9 cellular contexts compared by ENCODE assay signal in genomic region chr1:23963617-23964234, GRCh38. TPM values are rescaled to one million over a fixed set of nuclear protein-coding genes. Genes with fewer than 3 reads are reported as not detected.
A peak's percentile ranks its signal among the peaks of the same experiment; 100 is the strongest.
DNase-seq lines count a peak whose midpoint lies in the region; ATAC-seq, FAIRE-seq and TF ChIP-seq lines count a peak whose summit lies in the region.
"Had no signal": no experiment of that assay in that cellular context is flagged by ENCODE, and none has a peak within 500 bp of the region (broad histone marks: within the 10 kb centered on the region; RNA-seq: fewer than 3 reads in every experiment).

No MANE protein-coding gene starts in this region.

- no peak for ATAC-seq in activated naive CD8-positive, alpha-beta T cell treated with anti-CD3 and anti-CD28 coated beads, Interleukin-2, amount 10 ng/mL, durations not matched to agents 7 days and 5 days (ENCODE audit: low read depth)
- ATAC-seq in GM19452 (IDR thresholded peaks at IDR 0.05; ENCODE audit: unreplicated experiment), result no peak

- H3K27me3 ChIP-seq in HUES48 (ENCODE audit: control insufficient read depth, insufficient read depth, low read length) (no peaks in the 10 kb centered on the region), neutrophil (no peaks in the 10 kb centered on the region), tibial nerve (no peaks in the 10 kb centered on the region)

- TF ChIP-seq CTCF in neutrophil (IDR thresholded peaks at IDR 0.05) (no peak), tibial nerve (IDR thresholded peaks at IDR 0.05) (no peak)

- peak overlapping the region; percentile 68 for H3K27ac ChIP-seq in HUES48 (ENCODE audit: low read depth, low read length)
- peak overlapping the region; percentile 57 for H3K27ac ChIP-seq in neutrophil
- H3K27ac ChIP-seq in tibial nerve, result no peak overlapping the region

- TF ChIP-seq EP300 in tibial nerve (IDR thresholded peaks at IDR 0.05), result no peak

- H3K27me3 Mint-ChIP-seq in activated naive CD8-positive, alpha-beta T cell treated with anti-CD3 and anti-CD28 coated beads, Interleukin-2, amount 10 ng/mL, durations not matched to agents 7 days and 5 days, result no peaks in the 10 kb centered on the region

- TF ChIP-seq POLR2A in tibial nerve (IDR thresholded peaks at IDR 0.05), result no peak

- no peak overlapping the region for H3K9ac ChIP-seq in HUES48 (ENCODE audit: low read depth, low read length)

- H3K27ac Mint-ChIP-seq in activated naive CD8-positive, alpha-beta T cell treated with anti-CD3 and anti-CD28 coated beads, Interleukin-2, amount 10 ng/mL, durations not matched to agents 7 days and 5 days, result peak overlapping the region; percentile 19

- POLR2A ChIA-PET in activated naive CD8-positive, alpha-beta T cell treated with anti-CD3 and anti-CD28 coated beads, Interleukin-2, amount 10 ng/mL, durations not matched to agents 7 days and 5 days (lab: Charles Lee), result interaction anchor here (1.4 to 4.4 kb wide), 3 partner anchors 12 to 26 kb away, joined by 5 to 28 read pairs (median 15); partner anchors contain the start of gene SRSF10

- H3K4me1 ChIP-seq in HUES48 (ENCODE audit: control insufficient read depth, insufficient read depth, low read length), result peaks cover 4% of the 10 kb centered on the region; the same call in 1 of the 2 replicates
- peaks cover 20 to 21% of the 10 kb centered on the region in 2 experiments for H3K4me1 ChIP-seq in neutrophil (ENCODE audit: control insufficient read depth in 1 of 2, insufficient read depth in 1 of 2, low read depth in 1 of 2, low read length in 1 of 2)
- peaks cover 0 to 44% (median 6%) of the 10 kb centered on the region in 4 donors for H3K4me1 ChIP-seq in tibial nerve

- 66 to 75% methylated on average over 1 of the region's 1 CpG for WGBS in tibial nerve, 2 donors

- H3K9me3 ChIP-seq in HUES48 (ENCODE audit: control insufficient read depth, insufficient read depth, low read length), result no peaks in the 10 kb centered on the region
- H3K9me3 ChIP-seq in neutrophil, result no peaks in the 10 kb centered on the region
- no peaks in the 10 kb centered on the region for H3K9me3 ChIP-seq in tibial nerve

- peak; percentile 92 for FAIRE-seq in G401.6 (lab: Jason Lieb, UNC)

- no peak for DNase-seq in activated naive CD8-positive, alpha-beta T cell treated with anti-CD3 and anti-CD28 coated beads, Interleukin-2, amount 10 ng/mL, durations not matched to agents 7 days and 5 days
- no peak for DNase-seq in tibial nerve (ENCODE audit: low spot score in 2 of 2)
- DNase-seq in SK-N-DZ (ENCODE audit: low spot score), result no peak
- DNase-seq: NCI-H1048 had no signal

- peak overlapping the region; percentile 2 for H3K4me3 Mint-ChIP-seq in activated naive CD8-positive, alpha-beta T cell treated with anti-CD3 and anti-CD28 coated beads, Interleukin-2, amount 10 ng/mL, durations not matched to agents 7 days and 5 days

- no peaks in the 10 kb centered on the region for H3K9me3 Mint-ChIP-seq in activated naive CD8-positive, alpha-beta T cell treated with anti-CD3 and anti-CD28 coated beads, Interleukin-2, amount 10 ng/mL, durations not matched to agents 7 days and 5 days

- peaks cover 68% of the 10 kb centered on the region for H3K36me3 ChIP-seq in HUES48 (ENCODE audit: control insufficient read depth, insufficient read depth, low read length)
- peaks cover 48% of the 10 kb centered on the region for H3K36me3 ChIP-seq in neutrophil
- peaks cover 0 to 37% (median 12%) of the 10 kb centered on the region in 3 donors for H3K36me3 ChIP-seq in tibial nerve

- H3K36me3 Mint-ChIP-seq in activated naive CD8-positive, alpha-beta T cell treated with anti-CD3 and anti-CD28 coated beads, Interleukin-2, amount 10 ng/mL, durations not matched to agents 7 days and 5 days, result peaks cover 35% of the 10 kb centered on the region

- H3K4me1 Mint-ChIP-seq in activated naive CD8-positive, alpha-beta T cell treated with anti-CD3 and anti-CD28 coated beads, Interleukin-2, amount 10 ng/mL, durations not matched to agents 7 days and 5 days, result peaks cover 51% of the 10 kb centered on the region

- H3K4me3 ChIP-seq in HUES48 (ENCODE audit: low read depth, low read length) (no peak overlapping the region), neutrophil (ENCODE audit: low read depth in 1 of 2, low read length in 1 of 2) (no peak overlapping the region), tibial nerve (no peak overlapping the region)

RNA-seq across cellular contexts. Expression of gene PNRC2, which starts 4.1 kb away (rescaled TPM):
- total RNA-seq in activated naive CD8-positive, alpha-beta T cell treated with anti-CD3 and anti-CD28 coated beads, Interleukin-2, amount 10 ng/mL, durations not matched to agents 7 days and 5 days, result 100 to 1,000 TPM; 188 to 200 TPM
- 10 to 100 TPM; 73.2 to 88.5 (median 77.5) TPM for total RNA-seq in tibial nerve
- polyA plus RNA-seq in SK-N-DZ (2014; cell fraction: cytosol; rRNA removed), result 73.5 and 80.7 TPM in 2 replicates
- polyA plus RNA-seq in SK-N-DZ (2014; cell fraction: nucleus; rRNA removed), result 45.7 and 60.9 TPM in 2 replicates

RNA-seq across cellular contexts. Expression of gene SRSF10, which starts 16.4 kb away (rescaled TPM):
- 100 to 1,000 TPM; 202 to 223 TPM for total RNA-seq in activated naive CD8-positive, alpha-beta T cell treated with anti-CD3 and anti-CD28 coated beads, Interleukin-2, amount 10 ng/mL, durations not matched to agents 7 days and 5 days
- total RNA-seq in tibial nerve, result 100 to 1,000 TPM in 1 of 4 donors, 10 to 100 TPM in 3; 58.6 to 113 (median 89.9) TPM
- polyA plus RNA-seq in SK-N-DZ (2014; cell fraction: cytosol; rRNA removed), result 134 and 162 TPM in 2 replicates
- 321 and 359 TPM in 2 replicates for polyA plus RNA-seq in SK-N-DZ (2014; cell fraction: nucleus; rRNA removed)

RNA-seq across cellular contexts. Expression of gene CNR2, which starts 50.6 kb away (rescaled TPM):
- total RNA-seq in activated naive CD8-positive, alpha-beta T cell treated with anti-CD3 and anti-CD28 coated beads, Interleukin-2, amount 10 ng/mL, durations not matched to agents 7 days and 5 days, result 1 to 10 TPM; 2.0 TPM
- not detected for total RNA-seq in tibial nerve
- polyA plus RNA-seq in SK-N-DZ (2014; cell fraction: cytosol; rRNA removed), result not detected in 2 replicates
- not detected in 2 replicates for polyA plus RNA-seq in SK-N-DZ (2014; cell fraction: nucleus; rRNA removed)
- total RNA-seq: renal cortical epithelial cell had no signal

Comparison
In these comparisons a context has a peak if more than half of its experiments do, and no peak if none do; other contexts are left out.
1. H3K27ac ChIP-seq: peak in HUES48 (single experiment) and neutrophil (single experiment); none in tibial nerve (0 of 4).